Comparison of ENCODE assay signal across 1 cellular context in the genomic region with DNA sequence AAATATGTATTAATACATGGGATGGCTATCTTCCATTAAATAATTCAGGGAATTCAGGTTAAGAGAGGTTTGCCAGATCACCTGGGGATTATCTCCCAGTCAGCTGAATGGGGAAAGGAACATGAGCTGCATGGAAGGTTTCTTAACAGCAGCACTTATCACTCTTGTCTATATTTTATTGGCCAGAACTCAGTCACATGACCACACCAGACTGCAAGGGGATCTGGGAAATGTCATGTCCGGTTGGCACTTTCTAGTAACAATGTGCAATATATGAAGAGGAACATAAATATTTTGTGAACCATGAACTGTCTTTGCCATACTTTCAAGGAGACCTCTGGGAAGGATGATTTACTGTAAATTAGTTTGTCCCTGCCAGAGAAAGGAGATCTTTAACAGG.
TF ChIP-seq lines count a peak whose summit lies in the region.

No MANE protein-coding gene starts in this region.

TF ChIP-seq in SK-N-SH, 30 proteins besides CTCF, POLR2A, EP300 and RAD21 (continued from another document):
- TF ChIP-seq, protein P1, sequence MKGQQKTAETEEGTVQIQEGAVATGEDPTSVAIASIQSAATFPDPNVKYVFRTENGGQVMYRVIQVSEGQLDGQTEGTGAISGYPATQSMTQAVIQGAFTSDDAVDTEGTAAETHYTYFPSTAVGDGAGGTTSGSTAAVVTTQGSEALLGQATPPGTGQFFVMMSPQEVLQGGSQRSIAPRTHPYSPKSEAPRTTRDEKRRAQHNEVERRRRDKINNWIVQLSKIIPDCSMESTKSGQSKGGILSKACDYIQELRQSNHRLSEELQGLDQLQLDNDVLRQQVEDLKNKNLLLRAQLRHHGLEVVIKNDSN (IDR thresholded peaks at IDR 0.05; ENCODE audit: borderline replicate concordance, low read depth): peak; percentile 51; the same call in 1 of the 2 replicates
- TF ChIP-seq GATA2 (CRISPR knock-in tag; IDR thresholded peaks at IDR 0.05): no peak
